In genomic region chr1:63593887-63594617, GRCh38 we compare ENCODE assay signal across 8 cellular contexts. TPM values are rescaled to one million over a fixed set of nuclear protein-coding genes. Genes with fewer than 3 reads are reported as not detected.
A peak's percentile ranks its signal among the peaks of the same experiment; 100 is the strongest.
DNase-seq lines count a peak whose midpoint lies in the region; FAIRE-seq and TF ChIP-seq lines count a peak whose summit lies in the region.

No MANE protein-coding gene starts in this region.

- TF ChIP-seq CTCF in GM13976 (IDR thresholded peaks at IDR 0.05; ENCODE audit: borderline replicate concordance, control extremely low read depth, extremely low read depth, insufficient read depth, missing control alignments) (no peak), HFFc6 (IDR thresholded peaks at IDR 0.05) (no peak), WERI-Rb-1 (IDR thresholded peaks at IDR 0.05; ENCODE audit: low read depth, low read length) (no peak), breast epithelium (IDR thresholded peaks at IDR 0.05) (no peak), kidney (IDR thresholded peaks at IDR 0.05; ENCODE audit: borderline replicate concordance, extremely low read depth, insufficient read depth) (no peak)

- H3K27me3 ChIP-seq in WERI-Rb-1 (ENCODE audit: insufficient read depth, low read depth, severe bottlenecking) (no peaks in the 10 kb centered on the region), breast epithelium (no peaks in the 10 kb centered on the region)

- no peaks in the 10 kb centered on the region for H3K9me3 Mint-ChIP-seq in HFFc6

- in situ Hi-C loops in GM13976 (cut with MboI; ENCODE audit: low sequenced_read_pairs, unreplicated experiment) = no loop called here

- H3K4me1 ChIP-seq in breast epithelium = no peaks in the 10 kb centered on the region
- no peaks in the 10 kb centered on the region for H3K4me1 ChIP-seq in kidney (ENCODE audit: control insufficient read depth in 1 of 2, insufficient read depth in 1 of 2, low read depth in 1 of 2, low read length in 2 of 2)

- H3K27me3 Mint-ChIP-seq in HFFc6 (ENCODE audit: insufficient read depth) = no peaks in the 10 kb centered on the region; the same call in 1 of the 2 replicates

- H3K36me3 ChIP-seq in WERI-Rb-1 = no peaks in the 10 kb centered on the region
- no peaks in the 10 kb centered on the region for H3K36me3 ChIP-seq in breast epithelium
- H3K36me3 ChIP-seq in kidney (ENCODE audit: control insufficient read depth in 1 of 2, insufficient read depth in 2 of 2, low read length in 2 of 2) = no peaks in the 10 kb centered on the region

- no peaks in the 10 kb centered on the region for H3K9me3 ChIP-seq in WERI-Rb-1 (ENCODE audit: severe bottlenecking)
- H3K9me3 ChIP-seq in breast epithelium = no peaks in the 10 kb centered on the region
- H3K9me3 ChIP-seq in kidney (ENCODE audit: control insufficient read depth in 1 of 2, low read length in 2 of 2) = no peaks in the 10 kb centered on the region

- H3K4me1 Mint-ChIP-seq in HFFc6 (ENCODE audit: low read depth) = peaks cover 15% of the 10 kb centered on the region

- FAIRE-seq in kidney (lab: Jason Lieb, UNC) = no peak

- intact Hi-C loops in breast epithelium (cut with DNase I; ENCODE audit: low total_unique reads) = no loop called here
- intact Hi-C loops in kidney (cut with DNase I) = no loop called here

- peak overlapping the region; percentile 88 to 91 for H3K9ac ChIP-seq in kidney (ENCODE audit: low read length in 2 of 2)

- H3K27ac Mint-ChIP-seq in HFFc6 = peak overlapping the region; percentile 84

- TF ChIP-seq POLR2A in breast epithelium (IDR thresholded peaks at IDR 0.05) = no peak

- H3K27ac ChIP-seq in WERI-Rb-1 (peak overlapping the region; percentile 80), breast epithelium (peak overlapping the region; percentile 97), kidney (ENCODE audit: low read depth in 2 of 2, low read length in 2 of 2) (peak overlapping the region; percentile 82 to 88)

- peak overlapping the region; percentile 93 for H3K4me3 Mint-ChIP-seq in HFFc6

- DNase-seq in GM13976 (ENCODE audit: low spot score) = peak; percentile 69
- DNase-seq in HFFc6 = peak; percentile 39
- peak; percentile 61 for DNase-seq in MV-4-11 (lab: John Stamatoyannopoulos, UW)
- peak; percentile 60 for DNase-seq in WERI-Rb-1
- DNase-seq in breast epithelium (ENCODE audit: low spot score in 2 of 2) = peak; percentile 68 to 82
- DNase-seq in kidney = peak; percentile 91
- DNase-seq in stimulated activated CD4-positive, alpha-beta T cell treated with anti-CD3 and anti-CD28 coated beads, Interleukin-1b, Interleukin-23, amount 100 ng/mL, for 1 hour (ENCODE audit: low read depth in 2 of 2) = peak; percentile 17 to 43
- DNase-seq in KG1 (lab: John Stamatoyannopoulos, UW) = no peak

- no peaks in the 10 kb centered on the region for H3K36me3 Mint-ChIP-seq in HFFc6 (ENCODE audit: low read depth)

- H3K4me3 ChIP-seq in WERI-Rb-1 (ENCODE audit: low read depth, low read length) (peak overlapping the region; percentile 91), breast epithelium (peak overlapping the region; percentile 78 to 92 (median 82)), kidney (ENCODE audit: low read length in 2 of 2) (peak overlapping the region; percentile 86 to 87)

RNA-seq across cellular contexts. Expression of gene PGM1, which starts 0.8 kb away (rescaled TPM):
- total RNA-seq in HFFc6 (2021; fragmentation: NEBNext Ultra II Directional; extraction: Animal tissue kit (Norgen Biotek cat#: 25700)) = 10 to 100 TPM; 31.6 to 46.2 (median 32.9) TPM
- total RNA-seq in breast epithelium = 100 to 1,000 TPM in 1 of 3 donors, 10 to 100 TPM in 2; 59.0 to 130 (median 80.1) TPM
- 40.3 TPM for total RNA-seq in kidney
- 59.3 TPM for polyA plus RNA-seq in kidney (ENCODE audit: insufficient read depth, low read depth, low replicate concordance)
